ENCODE assay signal across 22 cellular contexts in the genomic region with DNA sequence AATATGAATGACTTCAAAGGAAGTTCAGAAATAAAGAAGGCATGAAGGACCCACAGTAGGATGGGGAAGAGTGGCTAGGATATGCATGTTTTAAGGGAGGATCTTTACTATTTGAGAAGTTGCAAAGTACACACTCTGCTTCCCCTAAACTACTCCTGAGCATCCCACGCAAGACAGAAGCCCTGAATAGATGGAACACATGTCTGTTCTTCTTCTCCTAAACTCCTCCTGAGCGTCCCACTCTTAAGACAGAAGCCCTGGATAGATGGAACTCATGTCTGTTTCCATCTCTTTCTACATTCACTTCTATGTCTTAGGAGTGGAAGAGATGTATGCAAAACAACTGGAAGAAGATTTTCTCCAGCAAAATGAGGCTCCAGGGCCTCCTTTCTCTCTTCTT.
DNase-seq lines count a peak whose midpoint lies in the region; ATAC-seq and TF ChIP-seq lines count a peak whose summit lies in the region.
"Had no signal": no experiment of that assay in that cellular context is flagged by ENCODE, and none has a peak within 500 bp of the region (broad histone marks: within the 10 kb centered on the region; RNA-seq: fewer than 3 reads in every experiment).

No MANE protein-coding gene starts in this region.

- ATAC-seq in RWPE2 (ENCODE audit: low read depth) (no peak), HG02759 (IDR thresholded peaks at IDR 0.05; ENCODE audit: unreplicated experiment) (no peak)
- ATAC-seq: A549, GM12878 had no signal

- no peak overlapping the region for H3K4me3 ChIP-seq in AG04450 (ENCODE audit: low read depth, low read length)
- no peak overlapping the region for H3K4me3 ChIP-seq in RWPE2 (ENCODE audit: severe bottlenecking)
- no peak overlapping the region for H3K4me3 ChIP-seq in hepatocyte
- H3K4me3 ChIP-seq: A549, BLaER1, GM12878 had no signal

- no peaks in the 10 kb centered on the region for H3K9me2 ChIP-seq in hepatocyte (replicated peaks; ENCODE audit: insufficient read depth)

- TF ChIP-seq CTCF in AG04450 (IDR thresholded peaks at IDR 0.05; ENCODE audit: low read depth, low read length) (no peak), RWPE2 (IDR thresholded peaks at IDR 0.05; ENCODE audit: poor library complexity, severe bottlenecking) (no peak), hepatocyte (IDR thresholded peaks at IDR 0.05; ENCODE audit: poor library complexity) (no peak)

- H3K4me2 ChIP-seq in hepatocyte: no peak overlapping the region
- H3K4me2 ChIP-seq: A549, BLaER1 had no signal

- no peaks in the 10 kb centered on the region for H3K36me3 ChIP-seq in RWPE2 (ENCODE audit: low read depth)
- H3K36me3 ChIP-seq in hepatocyte (replicated peaks; ENCODE audit: insufficient read depth, low read depth): no peaks in the 10 kb centered on the region
- H3K36me3 ChIP-seq: BE2C, BLaER1 had no signal

- POLR2A ChIA-PET in AG04450 (lab: Yijun Ruan, JAX): interaction anchor here (1.0 kb wide), 1 partner anchor 12 kb away, joined by 14 read pairs; no protein-coding TSS in a partner anchor

- no peak for DNase-seq in AG04450 (ENCODE audit: low read depth, low spot score)
- DNase-seq in RWPE2 (ENCODE audit: low spot score): no peak
- DNase-seq in putamen (ENCODE audit: low spot score): peak; percentile 52
- DNase-seq in hepatocyte (ENCODE audit: low spot score): no peak
- DNase-seq: BE2C; C1 segment of cervical spinal cord; CD4-positive, alpha-beta memory T cell; CD4-positive, CD25-positive, alpha-beta regulatory T cell; CD8-positive, alpha-beta memory T cell; COR-L47; DMS 273 treated with DMSO at 0.1 percent for 48 hours; DMS153; DMS53; DMS79; DND-41; EL; GDM1 had no signal

- H2AFZ ChIP-seq in hepatocyte: no peak overlapping the region

- CTCF ChIA-PET in AG04450 (lab: Charles Lee): no interaction called here

- H4K20me1 ChIP-seq in hepatocyte (ENCODE audit: insufficient read depth, poor library complexity, severe bottlenecking): no peaks in the 10 kb centered on the region
- H4K20me1 ChIP-seq: BLaER1 had no signal

- peaks cover 11% of the 10 kb centered on the region for H3K4me1 ChIP-seq in RWPE2 (ENCODE audit: insufficient read depth, poor library complexity, severe bottlenecking)
- no peaks in the 10 kb centered on the region for H3K4me1 ChIP-seq in hepatocyte (ENCODE audit: insufficient read depth)
- H3K4me1 ChIP-seq: A549, BE2C, BLaER1 had no signal

- H3K27me3 ChIP-seq in AG04450 (ENCODE audit: control insufficient read depth, insufficient read depth, low read length) (no peaks in the 10 kb centered on the region), RWPE2 (ENCODE audit: insufficient read depth, poor library complexity, severe bottlenecking) (no peaks in the 10 kb centered on the region), hepatocyte (no peaks in the 10 kb centered on the region)
- H3K27me3 ChIP-seq: BE2C, BLaER1 had no signal

- 86% methylated on average over 2 of the region's 2 CpGs for WGBS in hepatocyte (ENCODE audit: low lambda C conversion rate, missing lambda C conversion rate)

- no peaks in the 10 kb centered on the region for H3K79me2 ChIP-seq in hepatocyte

- H3K9me3 ChIP-seq in AG04450 (ENCODE audit: control insufficient read depth, insufficient read depth, low read length) (no peaks in the 10 kb centered on the region), RWPE2 (ENCODE audit: severe bottlenecking) (no peaks in the 10 kb centered on the region), hepatocyte (ENCODE audit: low read depth) (no peaks in the 10 kb centered on the region)
- H3K9me3 ChIP-seq: A549, BE2C, BLaER1 had no signal

- H3K27ac ChIP-seq in AG04450 (ENCODE audit: low read depth, low read length) (peak overlapping the region; percentile 32), RWPE2 (ENCODE audit: poor library complexity, severe bottlenecking) (peak overlapping the region; percentile 50), hepatocyte (no peak overlapping the region)
- H3K27ac ChIP-seq: 22Rv1, A549, BLaER1 had no signal
